Comparison of ENCODE assay signal across 8 cellular contexts in genomic region chr10:60942604-60943269, GRCh38. TPM values are rescaled to one million over a fixed set of nuclear protein-coding genes. Genes with fewer than 3 reads are reported as not detected.
DNase-seq lines count a peak whose midpoint lies in the region; ATAC-seq lines count a peak whose summit lies in the region.

No MANE protein-coding gene starts in this region.

- no peak overlapping the region for H3K27ac Mint-ChIP-seq in activated CD8-positive, alpha-beta T cell treated with anti-CD3 and anti-CD28 coated beads, Interleukin-2, amount 10 ng/mL, durations not matched to agents 7 days and 5 days

- H3K27me3 ChIP-seq in neuronal stem cell (ENCODE audit: control insufficient read depth in 3 of 3, insufficient read depth in 3 of 3, low read depth in 1 of 3, low read length in 3 of 3) = no peaks in the 10 kb centered on the region

- peak overlapping the region; percentile 90 for H2AFZ ChIP-seq in neuronal stem cell (ENCODE audit: low read length)

- H3K4me1 Mint-ChIP-seq in activated CD8-positive, alpha-beta T cell treated with anti-CD3 and anti-CD28 coated beads, Interleukin-2, amount 10 ng/mL, durations not matched to agents 7 days and 5 days (ENCODE audit: low read depth) = peaks cover 14% of the 10 kb centered on the region

- H2BK15ac ChIP-seq in neuronal stem cell (ENCODE audit: low read length) = no peak overlapping the region

- peak overlapping the region; percentile 68 to 89 for H3K4me3 ChIP-seq in neuronal stem cell (ENCODE audit: low read length in 2 of 2)

- H2BK5ac ChIP-seq in neuronal stem cell (ENCODE audit: low read length) = no peak overlapping the region

- CTCF ChIA-PET in activated CD8-positive, alpha-beta T cell treated with anti-CD3 and anti-CD28 coated beads, Interleukin-2, amount 10 ng/mL, durations not matched to agents 7 days and 5 days (lab: Charles Lee) = interaction anchor here (0.7 to 1.3 kb wide), 2 partner anchors 22 to 38 kb away, joined by 3 to 4 read pairs; no protein-coding TSS in a partner anchor

- H4K8ac ChIP-seq in neuronal stem cell (ENCODE audit: low read depth, low read length) = no peak overlapping the region

- no peak overlapping the region for H3K14ac ChIP-seq in neuronal stem cell (ENCODE audit: low read length)

- H3K4me3 Mint-ChIP-seq in activated CD8-positive, alpha-beta T cell treated with anti-CD3 and anti-CD28 coated beads, Interleukin-2, amount 10 ng/mL, durations not matched to agents 7 days and 5 days = peak overlapping the region; percentile 52

- H2BK12ac ChIP-seq in neuronal stem cell (ENCODE audit: low read length) = no peak overlapping the region

- WGBS in neuronal stem cell (ENCODE audit: extremely low coverage in 2 of 2, insufficient read length in 2 of 2, insufficient replicate concordance in 1 of 2), 2 donors = no CpG with 5 or more reads among the region's 13 CpGs

- peaks cover 59% of the 10 kb centered on the region for H3K27me3 Mint-ChIP-seq in activated CD8-positive, alpha-beta T cell treated with anti-CD3 and anti-CD28 coated beads, Interleukin-2, amount 10 ng/mL, durations not matched to agents 7 days and 5 days (ENCODE audit: low read depth)

- H3K4me2 ChIP-seq in neuronal stem cell (ENCODE audit: insufficient read depth, low read length, poor library complexity, severe bottlenecking) = peak overlapping the region; percentile 94

- H3K36me3 Mint-ChIP-seq in activated CD8-positive, alpha-beta T cell treated with anti-CD3 and anti-CD28 coated beads, Interleukin-2, amount 10 ng/mL, durations not matched to agents 7 days and 5 days (ENCODE audit: low read depth) = no peaks in the 10 kb centered on the region

- no peak overlapping the region for H2AK5ac ChIP-seq in neuronal stem cell (ENCODE audit: low read depth, low read length)

- DNase-seq in AML-193 (lab: John Stamatoyannopoulos, UW) (peak; percentile 35 to 56), globus pallidus (ENCODE audit: low spot score) (peak; percentile 75), neuronal stem cell (ENCODE audit: low spot score) (no peak), NCI-H187 (lab: John Stamatoyannopoulos, UW) (no peak), NCI-H1694 (lab: John Stamatoyannopoulos, UW) (no peak)
- peak; percentile 53 for DNase-seq in activated CD8-positive, alpha-beta T cell treated with anti-CD3 and anti-CD28 coated beads, Interleukin-2, amount 10 ng/mL, durations not matched to agents 7 days and 5 days

- no peak overlapping the region for H3K23ac ChIP-seq in neuronal stem cell (ENCODE audit: low read depth, low read length, poor library complexity)

- H3K9me3 Mint-ChIP-seq in activated CD8-positive, alpha-beta T cell treated with anti-CD3 and anti-CD28 coated beads, Interleukin-2, amount 10 ng/mL, durations not matched to agents 7 days and 5 days (ENCODE audit: insufficient read depth) = no peaks in the 10 kb centered on the region

- no peaks in the 10 kb centered on the region for H3K79me1 ChIP-seq in neuronal stem cell (ENCODE audit: low read depth, low read length)

- H3K9me3 ChIP-seq in neuronal stem cell (replicated peaks in 1 of 2; ENCODE audit: control insufficient read depth in 2 of 2, insufficient read depth in 1 of 2, low read depth in 1 of 2, low read length in 2 of 2) = no peaks in the 10 kb centered on the region

- H3K27ac ChIP-seq in neuronal stem cell (replicated peaks; ENCODE audit: low read length) = no peak overlapping the region

- POLR2A ChIA-PET in activated CD8-positive, alpha-beta T cell treated with anti-CD3 and anti-CD28 coated beads, Interleukin-2, amount 10 ng/mL, durations not matched to agents 7 days and 5 days (lab: Charles Lee) = interaction anchor here (1.0 kb wide), 1 partner anchor 10 kb away, joined by 5 read pairs; no protein-coding TSS in a partner anchor

- H3K4me1 ChIP-seq in neuronal stem cell (ENCODE audit: control insufficient read depth in 2 of 2, insufficient read depth in 1 of 2, low read depth in 1 of 2, low read length in 2 of 2) = peaks cover 10 to 15% of the 10 kb centered on the region in 2 donors

- H3K9ac ChIP-seq in neuronal stem cell (ENCODE audit: low read depth, low read length, poor library complexity) = peak overlapping the region; percentile 88

- no peak overlapping the region for H4K91ac ChIP-seq in neuronal stem cell (ENCODE audit: low read depth, low read length, poor library complexity)

- ATAC-seq in GM18867 (IDR thresholded peaks at IDR 0.05; ENCODE audit: unreplicated experiment) (peak; percentile 43), HG03442 (IDR thresholded peaks at IDR 0.05; ENCODE audit: unreplicated experiment) (peak; percentile 63)
- peak; percentile 59 for ATAC-seq in activated CD8-positive, alpha-beta T cell treated with anti-CD3 and anti-CD28 coated beads, Interleukin-2, amount 10 ng/mL, durations not matched to agents 7 days and 5 days

- no peak overlapping the region for H3K18ac ChIP-seq in neuronal stem cell (ENCODE audit: low read length)

- H3K36me3 ChIP-seq in neuronal stem cell (replicated peaks in 1 of 2; ENCODE audit: control insufficient read depth in 2 of 2, insufficient read depth in 2 of 2, low read length in 2 of 2) = peaks cover 0 to 16% of the 10 kb centered on the region in 2 donors

- H3K4ac ChIP-seq in neuronal stem cell (ENCODE audit: low read length) = no peak overlapping the region

- no peak overlapping the region for H2BK120ac ChIP-seq in neuronal stem cell (ENCODE audit: low read depth, low read length)

RNA-seq across cellular contexts. Expression of gene RHOBTB1, which starts 1.2 kb away (rescaled TPM):
- total RNA-seq in activated CD8-positive, alpha-beta T cell treated with anti-CD3 and anti-CD28 coated beads, Interleukin-2, amount 10 ng/mL, durations not matched to agents 7 days and 5 days = under 1 TPM in 1 of 2 experiments, not detected in 1; 0.05 TPM
- 16.5 TPM for polyA plus RNA-seq in neuronal stem cell (2013, experiment 1 of 2)
- 15.5 TPM for polyA plus RNA-seq in neuronal stem cell (2013, experiment 2 of 2)

Comparison
In these comparisons a context has a peak if more than half of its experiments do, and no peak if none do; other contexts are left out.
1. DNase-seq: peak in AML-193 (2 of 2), activated CD8-positive, alpha-beta T cell treated with anti-CD3 and anti-CD28 coated beads, Interleukin-2, amount 10 ng/mL, durations not matched to agents 7 days and 5 days (single experiment) and globus pallidus (single experiment); none in neuronal stem cell (single experiment), NCI-H187 (0 of 2) and NCI-H1694 (single experiment).
2. Peak in every context shown above with its lines, with median percentiles within 50 percentile points of each other: ATAC-seq.